17 cellular contexts compared by ENCODE assay signal in the genomic region with DNA sequence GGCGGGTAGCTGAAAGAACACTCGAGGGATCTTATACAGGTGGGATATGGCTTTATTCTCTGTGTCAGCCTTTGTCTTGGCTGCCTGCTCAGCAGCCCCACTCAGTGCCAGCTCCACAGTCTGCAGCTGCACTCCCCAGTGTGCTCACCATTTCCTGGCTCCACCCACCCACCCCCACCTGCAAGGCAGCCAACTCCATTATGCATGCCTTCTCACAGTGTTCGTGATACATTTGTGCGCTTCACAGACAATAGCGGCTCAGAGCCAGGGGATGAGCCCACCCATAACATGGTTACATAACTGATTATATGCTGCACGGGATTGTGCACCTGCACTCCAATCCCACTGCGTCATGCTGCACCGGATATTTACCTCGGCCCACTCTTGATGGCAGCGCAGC. TPM values are rescaled to one million over a fixed set of nuclear protein-coding genes. Genes with fewer than 3 reads are reported as not detected.
"Had no signal": no experiment of that assay in that cellular context is flagged by ENCODE, and none has a peak within 500 bp of the region (broad histone marks: within the 10 kb centered on the region; RNA-seq: fewer than 3 reads in every experiment).

No MANE protein-coding gene starts in this region.

- H3K27me3 ChIP-seq: right lobe of liver, transverse colon had no signal

- DNase-seq: activated CD4-positive, alpha-beta memory T cell treated with anti-CD3 and anti-CD28 coated beads, Interleukin-2, amount 10 ng/mL, durations not matched to agents 7 days and 5 days; activated CD8-positive, alpha-beta memory T cell treated with anti-CD3 and anti-CD28 coated beads, Interleukin-2, amount 50 U/mL, for 48 hours; activated naive CD8-positive, alpha-beta T cell treated with anti-CD3 and anti-CD28 coated beads, Interleukin-2, amount 10 ng/mL, durations not matched to agents 7 days and 5 days; aorta; effector CD4-positive, alpha-beta T cell; natural killer cell; right lobe of liver; stimulated activated naive B cell treated with anti-CD40 and anti-IgM and Interleukin-4, amounts not matched to agents 10 μg/mL and 1 μg/mL and 100 μg/mL, for 72 hours; T-cell; T1000; transverse colon had no signal

- H3K4me3 ChIP-seq: prostate gland, right lobe of liver, transverse colon had no signal

- H3K27ac ChIP-seq: prostate gland, right lobe of liver, transverse colon had no signal

- H3K36me3 ChIP-seq: prostate gland, right lobe of liver, transverse colon had no signal

- H3K4me1 ChIP-seq: prostate gland had no signal

- H3K9me3 ChIP-seq: prostate gland, right lobe of liver, transverse colon had no signal

- ATAC-seq: natural killer cell; right lobe of liver; stimulated activated naive B cell treated with anti-CD40 and anti-IgM and Interleukin-4, amounts not matched to agents 10 μg/mL and 1 μg/mL and 100 μg/mL, for 72 hours; T-cell had no signal

- FAIRE-seq: colon, frontal cortex had no signal

RNA-seq across cellular contexts. Expression of gene OTOP1, which starts 30.1 kb away (rescaled TPM):
- total RNA-seq: activated CD4-positive, alpha-beta memory T cell treated with anti-CD3 and anti-CD28 coated beads, Interleukin-2, amount 10 ng/mL, durations not matched to agents 7 days and 5 days; activated naive CD8-positive, alpha-beta T cell treated with anti-CD3 and anti-CD28 coated beads, Interleukin-2, amount 10 ng/mL, durations not matched to agents 7 days and 5 days; aorta; fibroblast of lung; frontal cortex; mucosa of gallbladder; natural killer cell; prostate gland; right lobe of liver; subcutaneous adipose tissue; T-cell; transverse colon had no signal
- polyA plus RNA-seq: aorta, fibroblast of lung had no signal
